Comparison of ENCODE assay signal across 17 cellular contexts in genomic region chr16:56888806-56889205, GRCh38. TPM values are rescaled to one million over a fixed set of nuclear protein-coding genes. Genes with fewer than 3 reads are reported as not detected.
DNase-seq lines count a peak whose midpoint lies in the region; ATAC-seq and TF ChIP-seq lines count a peak whose summit lies in the region.
"Had no signal": no experiment of that assay in that cellular context is flagged by ENCODE, and none has a peak within 500 bp of the region (broad histone marks: within the 10 kb centered on the region; RNA-seq: fewer than 3 reads in every experiment).

No MANE protein-coding gene starts in this region.

- peaks cover 7% of the 10 kb centered on the region for H3K27me3 Mint-ChIP-seq in GM23338 (ENCODE audit: insufficient read depth, low read depth, poor library complexity)
- H3K27me3 Mint-ChIP-seq: activated naive CD4-positive, alpha-beta T cell treated with anti-CD3 and anti-CD28 coated beads, Interleukin-2, amount 50 U/mL, for 24 hours had no signal

- H3K27me3 ChIP-seq in GM23338 (ENCODE audit: insufficient read depth) (no peaks in the 10 kb centered on the region), osteoblast (ENCODE audit: insufficient read depth, low read length) (no peaks in the 10 kb centered on the region)

- H3K4me2 ChIP-seq in GM23338, result no peak overlapping the region
- no peak overlapping the region for H3K4me2 ChIP-seq in osteoblast (ENCODE audit: insufficient read depth, low read length)

- H3K4me3 Mint-ChIP-seq in GM23338, result no peak overlapping the region
- H3K4me3 Mint-ChIP-seq: activated naive CD4-positive, alpha-beta T cell treated with anti-CD3 and anti-CD28 coated beads, Interleukin-2, amount 50 U/mL, for 24 hours; neural crest cell had no signal

- TF ChIP-seq CTCF in GM23338 (conservative IDR thresholded peaks at IDR 0.05; ENCODE audit: low read depth in 2 of 2) (no peak), osteoblast (IDR thresholded peaks at IDR 0.05; ENCODE audit: extremely low read depth, low read depth, low read length) (no peak)

- H3K27ac ChIP-seq in GM23338 (ENCODE audit: low read depth) (no peak overlapping the region), osteoblast (ENCODE audit: low read depth, low read length) (no peak overlapping the region)
- H3K27ac ChIP-seq: SK-N-MC had no signal

- H3K4me3 ChIP-seq in GM23338 (no peak overlapping the region), osteoblast (ENCODE audit: insufficient read depth, low read length) (no peak overlapping the region)
- H3K4me3 ChIP-seq: K562, SK-N-MC had no signal

- H3K36me3 Mint-ChIP-seq in GM23338 (ENCODE audit: low read depth), result peaks cover 16% of the 10 kb centered on the region
- H3K36me3 Mint-ChIP-seq: activated naive CD4-positive, alpha-beta T cell treated with anti-CD3 and anti-CD28 coated beads, Interleukin-2, amount 50 U/mL, for 24 hours had no signal

- DNase-seq in GM23338 (ENCODE audit: low spot score) (no peak), MV-4-11 (lab: John Stamatoyannopoulos, UW) (peak; percentile 85), osteoblast (ENCODE audit: insufficient read length, low spot score, missing footprints) (peak; percentile 41), A172 (ENCODE audit: low spot score) (no peak), EL (no peak), NCI-H748 treated with DMSO at 0.1 percent for 48 hours (lab: John Stamatoyannopoulos, UW) (no peak)
- no peak for DNase-seq in activated naive CD4-positive, alpha-beta T cell treated with anti-CD3 and anti-CD28 coated beads, Interleukin-2, amount 50 U/mL, for 16 hours
- DNase-seq: activated CD4-positive, alpha-beta T cell treated with anti-CD3 and anti-CD28 coated beads, Interleukin-2, amount 50 U/mL, for 48 hours; foreskin fibroblast; NCI-H226; small intestine had no signal

- peaks cover 37% of the 10 kb centered on the region for H3K9me3 Mint-ChIP-seq in GM23338
- H3K9me3 Mint-ChIP-seq: activated naive CD4-positive, alpha-beta T cell treated with anti-CD3 and anti-CD28 coated beads, Interleukin-2, amount 50 U/mL, for 24 hours had no signal

- ATAC-seq in GM18868 (IDR thresholded peaks at IDR 0.05; ENCODE audit: unreplicated experiment) (peak; percentile 72), GM23338 (no peak)

- H3F3A ChIP-seq in GM23338 (replicated peaks; ENCODE audit: low read depth), result no peaks in the 10 kb centered on the region

- H4K20me1 ChIP-seq in GM23338 (replicated peaks; ENCODE audit: insufficient read depth), result no peaks in the 10 kb centered on the region
- no peaks in the 10 kb centered on the region for H4K20me1 ChIP-seq in osteoblast (ENCODE audit: insufficient read depth, low read length)

- H3K4me1 Mint-ChIP-seq in GM23338, result no peaks in the 10 kb centered on the region
- H3K4me1 Mint-ChIP-seq: activated naive CD4-positive, alpha-beta T cell treated with anti-CD3 and anti-CD28 coated beads, Interleukin-2, amount 50 U/mL, for 24 hours; neural crest cell had no signal

- no peaks in the 10 kb centered on the region for H3K4me1 ChIP-seq in GM23338 (ENCODE audit: insufficient read depth)
- H3K4me1 ChIP-seq in osteoblast (ENCODE audit: insufficient read depth, low read length), result no peaks in the 10 kb centered on the region

- H3K27ac Mint-ChIP-seq in GM23338, result no peak overlapping the region
- H3K27ac Mint-ChIP-seq: activated naive CD4-positive, alpha-beta T cell treated with anti-CD3 and anti-CD28 coated beads, Interleukin-2, amount 50 U/mL, for 24 hours had no signal

- H3K79me2 ChIP-seq in GM23338 (replicated peaks; ENCODE audit: insufficient read depth) (no peaks in the 10 kb centered on the region), osteoblast (ENCODE audit: insufficient read depth, low read length) (no peaks in the 10 kb centered on the region)

- H3K9me2 ChIP-seq in GM23338 (ENCODE audit: insufficient read depth), result no peaks in the 10 kb centered on the region

- H2AFZ ChIP-seq in GM23338 (0 out of 2 replicates have a peak overlapping the region, but pooled peaks have one; percentile 47), osteoblast (ENCODE audit: low read length) (no peak overlapping the region)

- no peaks in the 10 kb centered on the region for H3K36me3 ChIP-seq in GM23338 (ENCODE audit: insufficient read depth)
- no peaks in the 10 kb centered on the region for H3K36me3 ChIP-seq in osteoblast (ENCODE audit: insufficient read depth, low read length)

- H3K9me3 ChIP-seq in osteoblast (ENCODE audit: low read depth, low read length), result no peaks in the 10 kb centered on the region

TF ChIP-seq in GM23338, 12 proteins besides CTCF, POLR2A, EP300 and RAD21 (continues in another document):
- TF ChIP-seq ETS1 (IDR thresholded peaks at IDR 0.05) (no peak), JUNB (IDR thresholded peaks at IDR 0.05; ENCODE audit: unreplicated experiment) (no peak), STAT1 (IDR thresholded peaks at IDR 0.05; ENCODE audit: unreplicated experiment) (no peak), ZNF114 (CRISPR knock-in tag; IDR thresholded peaks at IDR 0.05) (no peak), ZNF331 (CRISPR knock-in tag; IDR thresholded peaks at IDR 0.05; ENCODE audit: low read depth) (no peak), EZH2phosphoT487 (IDR thresholded peaks at IDR 0.05; ENCODE audit: unreplicated experiment) (no peak), ZNF462 (CRISPR knock-in tag; IDR thresholded peaks at IDR 0.05) (no peak)

RNA-seq across cellular contexts. Expression of gene SLC12A3, which starts 23.8 kb away (rescaled TPM):
- total RNA-seq in GM23338 (2014; rRNA removed; shearing (Covaris generic)), result not detected in 2 replicates
- polyA plus RNA-seq in GM23338 (2016; fragmentation: Nextera tagmentation; extraction: Ambion mirVana), result not detected in 2 replicates
- not detected in 2 replicates for total RNA-seq in osteoblast
- not detected in 2 replicates for total RNA-seq in A172 (2014; rRNA removed; shearing (Covaris generic))
- total RNA-seq: K562, neural crest cell had no signal
- polyA plus RNA-seq: K562, keratinocyte had no signal

RNA-seq across cellular contexts. Expression of gene HERPUD1, which starts 43.1 kb away (rescaled TPM):
- total RNA-seq in GM23338 (2014; rRNA removed; shearing (Covaris generic)), result 42.7 and 44.1 TPM in 2 replicates
- polyA plus RNA-seq in GM23338 (2016; fragmentation: Nextera tagmentation; extraction: Ambion mirVana), result 33.6 and 41.1 TPM in 2 replicates
- total RNA-seq in osteoblast, result 190 and 209 TPM in 2 replicates
- total RNA-seq in A172 (2014; rRNA removed; shearing (Covaris generic)), result 35.0 and 55.6 TPM in 2 replicates

Comparison
In these comparisons a context has a peak if more than half of its experiments do, and no peak if none do; other contexts are left out.
1. DNase-seq: peak in MV-4-11 (single experiment) and osteoblast (single experiment); none in GM23338 (single experiment), activated naive CD4-positive, alpha-beta T cell treated with anti-CD3 and anti-CD28 coated beads, Interleukin-2, amount 50 U/mL, for 16 hours (single experiment), A172 (single experiment), EL (single experiment) and NCI-H748 treated with DMSO at 0.1 percent for 48 hours (single experiment).